ENCODE assay signal across 13 cellular contexts in the genomic region with DNA sequence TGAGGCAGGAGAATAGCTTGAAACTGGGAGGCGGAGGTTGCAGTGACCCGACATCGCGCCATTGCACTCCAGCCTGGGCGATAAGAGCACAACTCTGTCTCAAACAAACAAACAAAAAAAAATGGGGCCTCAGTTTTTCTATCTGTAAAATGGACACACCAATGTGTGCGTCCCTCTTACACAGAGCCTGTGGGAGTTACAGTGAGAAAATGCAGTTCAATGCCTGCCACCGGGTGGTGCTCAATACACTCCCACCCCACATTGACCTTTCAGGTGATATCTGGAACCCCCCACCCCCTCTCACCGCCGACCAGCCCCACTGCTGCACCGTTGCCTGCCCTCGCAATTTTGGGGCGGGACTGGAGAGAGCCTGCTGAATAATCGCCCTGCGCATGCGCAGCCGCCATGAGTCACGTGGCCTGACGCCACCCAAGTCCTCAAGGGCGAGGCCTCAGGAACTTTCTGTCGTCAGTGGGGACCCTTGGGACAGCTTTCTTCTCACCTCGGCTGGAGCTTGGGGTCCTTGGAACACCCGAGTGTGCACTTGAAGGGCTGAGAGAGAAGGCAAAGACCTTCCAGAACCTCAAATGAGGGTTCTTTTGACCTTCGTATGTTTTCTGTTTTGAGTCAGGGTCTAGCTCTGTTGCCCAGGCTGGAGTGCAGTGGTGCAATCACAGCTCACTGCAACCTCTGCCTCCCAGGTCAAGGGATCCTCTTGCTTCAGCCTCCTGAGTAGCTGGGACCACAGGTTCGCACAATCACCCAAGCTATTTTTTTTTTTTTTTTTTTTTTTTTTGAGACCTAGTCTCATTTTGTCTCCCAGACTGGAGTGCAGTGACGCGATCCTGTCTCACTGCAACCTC. TPM values are rescaled to one million over a fixed set of nuclear protein-coding genes. Genes with fewer than 3 reads are reported as not detected.
DNase-seq lines count a peak whose midpoint lies in the region; ATAC-seq and TF ChIP-seq lines count a peak whose summit lies in the region.
"Had no signal": no experiment of that assay in that cellular context is flagged by ENCODE, and none has a peak within 500 bp of the region (broad histone marks: within the 10 kb centered on the region; RNA-seq: fewer than 3 reads in every experiment).

No MANE protein-coding gene starts in this region.

- DNase-seq in NCI-H82 (lab: John Stamatoyannopoulos, UW) = peak; percentile 16
- DNase-seq in NCI-H82 treated with DMSO at 0.1 percent for 48 hours (lab: John Stamatoyannopoulos, UW; ENCODE audit: unreplicated experiment) = no peak
- DNase-seq in LoVo (ENCODE audit: low spot score) = peak; percentile 84
- DNase-seq in activated naive CD4-positive, alpha-beta T cell treated with anti-CD3 and anti-CD28 coated beads, Interleukin-2, amount 10 ng/mL, durations not matched to agents 7 days and 5 days = peak; percentile 37
- DNase-seq in mesothelial cell of epicardium (ENCODE audit: low spot score in 2 of 2, unreplicated experiment in 2 of 2) = no peak
- DNase-seq: activated gamma-delta T cell, NCI-H1694 treated with DMSO at 0.1 percent for 48 hours, occipital lobe, uterus had no signal

- H3K27me3 Mint-ChIP-seq in activated naive CD4-positive, alpha-beta T cell treated with anti-CD3 and anti-CD28 coated beads, Interleukin-2, amount 10 ng/mL, durations not matched to agents 7 days and 5 days = peaks cover 24% of the 10 kb centered on the region
- peaks cover 13% of the 10 kb centered on the region for H3K27me3 Mint-ChIP-seq in mesothelial cell of epicardium (ENCODE audit: low read depth)

- TF ChIP-seq CTCF in mesothelial cell of epicardium (IDR thresholded peaks at IDR 0.05; ENCODE audit: unreplicated experiment) = peak; percentile 22

- no peaks in the 10 kb centered on the region for H3K36me3 Mint-ChIP-seq in activated naive CD4-positive, alpha-beta T cell treated with anti-CD3 and anti-CD28 coated beads, Interleukin-2, amount 10 ng/mL, durations not matched to agents 7 days and 5 days
- no peaks in the 10 kb centered on the region for H3K36me3 Mint-ChIP-seq in mesothelial cell of epicardium

- CTCF ChIA-PET in activated naive CD4-positive, alpha-beta T cell treated with anti-CD3 and anti-CD28 coated beads, Interleukin-2, amount 10 ng/mL, durations not matched to agents 7 days and 5 days (lab: Charles Lee) = interaction anchor here (0.6 to 1.9 kb wide), 9 partner anchors 9 to 346 kb away, joined by 3 to 10 read pairs (median 3); no protein-coding TSS in a partner anchor

- H3K27ac Mint-ChIP-seq in activated naive CD4-positive, alpha-beta T cell treated with anti-CD3 and anti-CD28 coated beads, Interleukin-2, amount 10 ng/mL, durations not matched to agents 7 days and 5 days = no peak overlapping the region
- no peak overlapping the region for H3K27ac Mint-ChIP-seq in mesothelial cell of epicardium

- H3K9me3 Mint-ChIP-seq in activated naive CD4-positive, alpha-beta T cell treated with anti-CD3 and anti-CD28 coated beads, Interleukin-2, amount 10 ng/mL, durations not matched to agents 7 days and 5 days = no peaks in the 10 kb centered on the region
- no peaks in the 10 kb centered on the region for H3K9me3 Mint-ChIP-seq in mesothelial cell of epicardium

- no peak overlapping the region for H3K4me3 Mint-ChIP-seq in activated naive CD4-positive, alpha-beta T cell treated with anti-CD3 and anti-CD28 coated beads, Interleukin-2, amount 10 ng/mL, durations not matched to agents 7 days and 5 days
- H3K4me3 Mint-ChIP-seq in mesothelial cell of epicardium = no peak overlapping the region

- ATAC-seq in HG02885 (IDR thresholded peaks at IDR 0.05; ENCODE audit: poor library complexity, unreplicated experiment) (no peak), HG02840 (IDR thresholded peaks at IDR 0.05; ENCODE audit: low FRiP score, unreplicated experiment) (no peak), HG03469 (IDR thresholded peaks at IDR 0.05; ENCODE audit: unreplicated experiment) (no peak)

- H3K4me1 Mint-ChIP-seq in activated naive CD4-positive, alpha-beta T cell treated with anti-CD3 and anti-CD28 coated beads, Interleukin-2, amount 10 ng/mL, durations not matched to agents 7 days and 5 days = no peaks in the 10 kb centered on the region
- no peaks in the 10 kb centered on the region for H3K4me1 Mint-ChIP-seq in mesothelial cell of epicardium

RNA-seq across cellular contexts. Expression of gene CABP1, which starts 14.6 kb away (rescaled TPM):
- 0.43 to 1.1 TPM (median 0.55 TPM) in 3 replicates for total RNA-seq in mesothelial cell of epicardium
- total RNA-seq: kidney epithelial cell had no signal

RNA-seq across cellular contexts. Expression of gene POP5, which starts 44.6 kb away (rescaled TPM):
- total RNA-seq in mesothelial cell of epicardium = 32.6 to 38.6 TPM (median 33.7 TPM) in 3 replicates

Comparison
In these comparisons a context has a peak if more than half of its experiments do, and no peak if none do; other contexts are left out.
1. DNase-seq: peak in NCI-H82 (single experiment), LoVo (single experiment) and activated naive CD4-positive, alpha-beta T cell treated with anti-CD3 and anti-CD28 coated beads, Interleukin-2, amount 10 ng/mL, durations not matched to agents 7 days and 5 days (single experiment); none in NCI-H82 treated with DMSO at 0.1 percent for 48 hours (single experiment) and mesothelial cell of epicardium (0 of 2).